In the genomic region with DNA sequence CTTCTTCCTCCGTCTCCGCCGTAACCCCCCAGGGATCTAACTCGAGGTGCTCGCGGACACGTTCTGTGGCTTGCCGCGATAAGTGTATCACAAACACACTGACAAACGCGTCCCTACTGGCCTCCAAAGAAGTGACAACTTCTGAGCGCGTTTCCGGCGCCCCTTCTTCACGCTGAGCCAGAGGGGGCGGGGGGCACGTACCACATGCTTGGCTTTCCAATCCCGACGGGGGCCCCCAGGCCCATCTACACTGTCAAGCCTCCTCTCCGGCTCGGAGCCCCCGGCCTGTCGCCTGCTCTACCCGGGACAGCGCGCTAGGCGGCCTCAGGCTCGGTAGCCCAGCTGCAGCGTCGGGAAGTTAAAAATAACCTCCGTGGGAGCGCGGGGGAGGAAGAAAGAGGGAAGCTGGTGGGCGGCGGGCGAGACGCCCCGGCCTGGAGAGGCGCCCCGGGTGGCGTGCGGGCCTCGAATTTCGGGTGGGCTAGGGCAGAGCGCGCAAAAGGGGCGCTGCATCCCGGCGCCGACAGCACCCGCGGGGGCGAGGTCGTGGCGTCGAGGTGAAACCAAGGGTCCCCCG, we compare ENCODE assay signal across 8 cellular contexts. TPM values are rescaled to one million over a fixed set of nuclear protein-coding genes. Genes with fewer than 3 reads are reported as not detected.
DNase-seq lines count a peak whose midpoint lies in the region; ATAC-seq and TF ChIP-seq lines count a peak whose summit lies in the region.

No MANE protein-coding gene starts in this region.

- 1% methylated on average over 55 of the region's 58 CpGs; no CpG with 5 or more reads in 1 of the 2 donors for WGBS in transverse colon (ENCODE audit: low coverage in 1 of 2), 2 donors

- no peak for DNase-seq in BJ (ENCODE audit: low read depth)
- peak; percentile 50 for DNase-seq in LHCN-M2 (ENCODE audit: low read depth)
- DNase-seq in activated CD8-positive, alpha-beta T cell treated with anti-CD3 and anti-CD28 coated beads, Interleukin-2, amount 10 ng/mL, durations not matched to agents 7 days and 5 days = peak; percentile 78
- DNase-seq in epithelial cell of proximal tubule (ENCODE audit: low read depth) = no peak
- peak in 8 of 9 donors; percentile 25 to 64 (median 36) for DNase-seq in naive thymus-derived CD4-positive, alpha-beta T cell
- DNase-seq in transverse colon = peak; percentile 47

- H3K27me3 Mint-ChIP-seq in activated CD8-positive, alpha-beta T cell treated with anti-CD3 and anti-CD28 coated beads, Interleukin-2, amount 10 ng/mL, durations not matched to agents 7 days and 5 days (ENCODE audit: low read depth) = no peaks in the 10 kb centered on the region
- H3K27me3 Mint-ChIP-seq in naive thymus-derived CD4-positive, alpha-beta T cell = peaks cover 0 to 2% (median 0%) of the 10 kb centered on the region in 5 donors

- H3K9me3 ChIP-seq in naive thymus-derived CD4-positive, alpha-beta T cell (ENCODE audit: control insufficient read depth in 2 of 3, low read length in 3 of 3) = no peaks in the 10 kb centered on the region
- H3K9me3 ChIP-seq in transverse colon = no peaks in the 10 kb centered on the region

- TF ChIP-seq CTCF in BJ (IDR thresholded peaks at IDR 0.05; ENCODE audit: insufficient read depth, low read depth, low read length) (peak; percentile 33), epithelial cell of proximal tubule (conservative IDR thresholded peaks at IDR 0.05; ENCODE audit: low read depth, low read length) (peak; percentile 17), transverse colon (IDR thresholded peaks at IDR 0.05) (peak in 3 of 5 experiments; percentile 19 to 54 (median 50))

- no peaks in the 10 kb centered on the region for H3K9me3 Mint-ChIP-seq in activated CD8-positive, alpha-beta T cell treated with anti-CD3 and anti-CD28 coated beads, Interleukin-2, amount 10 ng/mL, durations not matched to agents 7 days and 5 days (ENCODE audit: insufficient read depth)
- peaks cover 0 to 1% (median 0%) of the 10 kb centered on the region in 11 donors for H3K9me3 Mint-ChIP-seq in naive thymus-derived CD4-positive, alpha-beta T cell

- CTCF ChIA-PET in BJ (lab: Yijun Ruan, JAX) = interaction anchor here (0.7 to 10.7 kb wide), 11 partner anchors 9 to 291 kb away, joined by 3 to 127 read pairs (median 16); partner anchors contain the start of gene QRICH2
- CTCF ChIA-PET in activated CD8-positive, alpha-beta T cell treated with anti-CD3 and anti-CD28 coated beads, Interleukin-2, amount 10 ng/mL, durations not matched to agents 7 days and 5 days (lab: Charles Lee) = interaction anchor here (1.0 to 10.3 kb wide), 7 partner anchors 13 to 80 kb away, joined by 3 to 124 read pairs (median 15); partner anchors contain the start of gene PRPSAP1
- CTCF ChIA-PET in naive thymus-derived CD4-positive, alpha-beta T cell (lab: Charles Lee) = interaction anchor here (0.6 kb wide), 1 partner anchor 487 kb away, joined by 3 read pairs; the partner anchor contains the start of gene TRIM65

- no peaks in the 10 kb centered on the region for H3K27me3 ChIP-seq in BJ (ENCODE audit: control insufficient read depth, insufficient read depth, low read length)
- H3K27me3 ChIP-seq in naive thymus-derived CD4-positive, alpha-beta T cell (ENCODE audit: control insufficient read depth in 2 of 2, insufficient read depth in 2 of 2, low read length in 2 of 2) = no peaks in the 10 kb centered on the region
- peaks cover 18% of the 10 kb centered on the region for H3K27me3 ChIP-seq in transverse colon

- TF ChIP-seq POLR2A in transverse colon (IDR thresholded peaks at IDR 0.05) = no peak

- peaks cover 2% of the 10 kb centered on the region for H3K36me3 Mint-ChIP-seq in activated CD8-positive, alpha-beta T cell treated with anti-CD3 and anti-CD28 coated beads, Interleukin-2, amount 10 ng/mL, durations not matched to agents 7 days and 5 days (ENCODE audit: low read depth)
- no peaks in the 10 kb centered on the region for H3K36me3 Mint-ChIP-seq in naive thymus-derived CD4-positive, alpha-beta T cell

- H3K27ac ChIP-seq in naive thymus-derived CD4-positive, alpha-beta T cell (ENCODE audit: low read depth, low read length) = no peak overlapping the region
- peak overlapping the region; percentile 64 to 81 (median 76) for H3K27ac ChIP-seq in transverse colon

- no peak for TF ChIP-seq EP300 in transverse colon (IDR thresholded peaks at IDR 0.05; ENCODE audit: low read depth)

- H3K36me3 ChIP-seq in BJ (ENCODE audit: control insufficient read depth, insufficient read depth, low read length) = peaks cover 6% of the 10 kb centered on the region
- no peaks in the 10 kb centered on the region for H3K36me3 ChIP-seq in naive thymus-derived CD4-positive, alpha-beta T cell (ENCODE audit: control insufficient read depth in 2 of 3, insufficient read depth in 3 of 3, low read length in 3 of 3)
- H3K36me3 ChIP-seq in transverse colon = no peaks in the 10 kb centered on the region

- H3K27ac Mint-ChIP-seq in activated CD8-positive, alpha-beta T cell treated with anti-CD3 and anti-CD28 coated beads, Interleukin-2, amount 10 ng/mL, durations not matched to agents 7 days and 5 days = peak overlapping the region; percentile 88
- peak overlapping the region; percentile 18 to 88 (median 67) for H3K27ac Mint-ChIP-seq in naive thymus-derived CD4-positive, alpha-beta T cell

- H3K4me3 ChIP-seq in BJ (ENCODE audit: low read depth, low read length) (peak overlapping the region; percentile 76), epithelial cell of proximal tubule (ENCODE audit: low read depth, low read length) (peak overlapping the region; percentile 64), transverse colon (peak overlapping the region; percentile 22 to 66 (median 56))
- peak overlapping the region; percentile 63 for H3K4me3 ChIP-seq in naive thymus-derived CD4-positive, alpha-beta T cell (ENCODE audit: low read length)

- intact Hi-C loops in naive thymus-derived CD4-positive, alpha-beta T cell (cut with micrococcal nuclease) = loop anchor here (1.0 to 2.0 kb wide), 4 partner anchors 13 to 70 kb away; partner anchors contain the start of gene UBE2O (in 2 of the 2)
- intact Hi-C loops in transverse colon (cut with DNase I; ENCODE audit: low total_unique reads) = no loop called here

- peak overlapping the region; percentile 82 for H3K4me3 Mint-ChIP-seq in activated CD8-positive, alpha-beta T cell treated with anti-CD3 and anti-CD28 coated beads, Interleukin-2, amount 10 ng/mL, durations not matched to agents 7 days and 5 days
- peak overlapping the region; percentile 86 to 94 (median 92) for H3K4me3 Mint-ChIP-seq in naive thymus-derived CD4-positive, alpha-beta T cell

- peaks cover 26% of the 10 kb centered on the region for H3K4me1 Mint-ChIP-seq in activated CD8-positive, alpha-beta T cell treated with anti-CD3 and anti-CD28 coated beads, Interleukin-2, amount 10 ng/mL, durations not matched to agents 7 days and 5 days (ENCODE audit: low read depth)
- peaks cover 4 to 17% (median 11%) of the 10 kb centered on the region in 7 donors for H3K4me1 Mint-ChIP-seq in naive thymus-derived CD4-positive, alpha-beta T cell

- H3K4me1 ChIP-seq in naive thymus-derived CD4-positive, alpha-beta T cell (ENCODE audit: control insufficient read depth in 2 of 2, insufficient read depth in 2 of 2, low read length in 2 of 2) = peaks cover 0 to 15% of the 10 kb centered on the region in 2 donors
- H3K4me1 ChIP-seq in transverse colon = peaks cover 8 to 41% (median 37%) of the 10 kb centered on the region in 4 donors

- POLR2A ChIA-PET in BJ (lab: Charles Lee) = interaction anchor here (1.4 kb wide), 1 partner anchor 31 kb away, joined by 3 read pairs; the partner anchor contains the start of gene PRPSAP1
- POLR2A ChIA-PET in activated CD8-positive, alpha-beta T cell treated with anti-CD3 and anti-CD28 coated beads, Interleukin-2, amount 10 ng/mL, durations not matched to agents 7 days and 5 days (lab: Charles Lee) = interaction anchor here (0.6 to 2.8 kb wide), 3 partner anchors 30 to 315 kb away, joined by 3 to 24 read pairs (median 3); partner anchors contain the start of gene PRPSAP1
- POLR2A ChIA-PET in naive thymus-derived CD4-positive, alpha-beta T cell (lab: Charles Lee) = interaction anchor here (0.7 to 1.6 kb wide), 5 partner anchors 104 to 403 kb away, joined by 3 to 5 read pairs (median 4); partner anchors contain the start of gene EXOC7

- in situ Hi-C loops in transverse colon (cut with MboI; ENCODE audit: low pct_ligation_motif_present in 1 of 4, low pct_unique_long_range_greater_than_20kb in 1 of 4, low sequenced_read_pairs in 3 of 4) = no loop called here

- ATAC-seq in GM19324 (IDR thresholded peaks at IDR 0.05; ENCODE audit: low FRiP score, unreplicated experiment) (peak; percentile 23), HG02970 (IDR thresholded peaks at IDR 0.05; ENCODE audit: low FRiP score, unreplicated experiment) (no peak)
- peak; percentile 43 for ATAC-seq in activated CD8-positive, alpha-beta T cell treated with anti-CD3 and anti-CD28 coated beads, Interleukin-2, amount 10 ng/mL, durations not matched to agents 7 days and 5 days
- ATAC-seq in naive thymus-derived CD4-positive, alpha-beta T cell = peak; percentile 46

RNA-seq across cellular contexts. Expression of gene SPHK1, which starts 0.7 kb away (rescaled TPM):
- 21.4 and 57.8 TPM in 2 replicates for polyA plus RNA-seq in BJ (2011; rRNA removed)
- 12.1 and 16.5 TPM in 2 replicates for polyA minus RNA-seq in BJ (2011; rRNA and poly(A)+ RNA removed)
- total RNA-seq in LHCN-M2 (2014; rRNA removed) = 28.4 and 32.8 TPM in 2 replicates
- 16.2 TPM for polyA plus RNA-seq in LHCN-M2 (2012)
- total RNA-seq in activated CD8-positive, alpha-beta T cell treated with anti-CD3 and anti-CD28 coated beads, Interleukin-2, amount 10 ng/mL, durations not matched to agents 7 days and 5 days = 1 to 10 TPM; 3.8 to 4.7 TPM
- total RNA-seq in epithelial cell of proximal tubule = 54.5 and 81.2 TPM in 2 replicates
- total RNA-seq in naive thymus-derived CD4-positive, alpha-beta T cell = 10 to 100 TPM in 1 of 5 experiments, 1 to 10 TPM in 2, under 1 TPM in 2; 0.43 to 14.1 (median 1.9) TPM
- under 1 TPM; 0.45 to 0.46 TPM for polyA plus RNA-seq in naive thymus-derived CD4-positive, alpha-beta T cell
- 10 to 100 TPM in 1 of 4 donors, 1 to 10 TPM in 2, not detected in 1; 4.2 to 16.1 (median 6.8) TPM for total RNA-seq in transverse colon

RNA-seq across cellular contexts. Expression of gene PRPSAP1, which starts 30.0 kb away (rescaled TPM):
- polyA plus RNA-seq in BJ (2011; rRNA removed) = 68.5 and 72.8 TPM in 2 replicates
- 37.4 and 38.5 TPM in 2 replicates for polyA minus RNA-seq in BJ (2011; rRNA and poly(A)+ RNA removed)
- total RNA-seq in LHCN-M2 (2014; rRNA removed) (35.6 and 47.8 TPM in 2 replicates), epithelial cell of proximal tubule (57.5 and 63.4 TPM in 2 replicates), transverse colon (100 to 1,000 TPM in 2 of 4 donors, 10 to 100 TPM in 2; 50.1 to 147 (median 96.7) TPM)
- 31.0 TPM for polyA plus RNA-seq in LHCN-M2 (2012)
- total RNA-seq in activated CD8-positive, alpha-beta T cell treated with anti-CD3 and anti-CD28 coated beads, Interleukin-2, amount 10 ng/mL, durations not matched to agents 7 days and 5 days = 10 to 100 TPM; 64.2 to 74.1 TPM
- 10 to 100 TPM; 19.6 to 55.9 (median 45.8) TPM for total RNA-seq in naive thymus-derived CD4-positive, alpha-beta T cell
- 10 to 100 TPM; 53.3 to 59.1 TPM for polyA plus RNA-seq in naive thymus-derived CD4-positive, alpha-beta T cell

Comparison
In these comparisons a context has a peak if more than half of its experiments do, and no peak if none do; other contexts are left out.
1. DNase-seq: peak in LHCN-M2 (single experiment), activated CD8-positive, alpha-beta T cell treated with anti-CD3 and anti-CD28 coated beads, Interleukin-2, amount 10 ng/mL, durations not matched to agents 7 days and 5 days (single experiment), naive thymus-derived CD4-positive, alpha-beta T cell (8 of 9) and transverse colon (single experiment); none in BJ (single experiment) and epithelial cell of proximal tubule (single experiment).
2. Peak in every context shown above with its lines, with median percentiles within 50 percentile points of each other: H3K4me3 ChIP-seq and CTCF ChIP-seq.